Comparison of ENCODE assay signal across 1 cellular context in the genomic region with DNA sequence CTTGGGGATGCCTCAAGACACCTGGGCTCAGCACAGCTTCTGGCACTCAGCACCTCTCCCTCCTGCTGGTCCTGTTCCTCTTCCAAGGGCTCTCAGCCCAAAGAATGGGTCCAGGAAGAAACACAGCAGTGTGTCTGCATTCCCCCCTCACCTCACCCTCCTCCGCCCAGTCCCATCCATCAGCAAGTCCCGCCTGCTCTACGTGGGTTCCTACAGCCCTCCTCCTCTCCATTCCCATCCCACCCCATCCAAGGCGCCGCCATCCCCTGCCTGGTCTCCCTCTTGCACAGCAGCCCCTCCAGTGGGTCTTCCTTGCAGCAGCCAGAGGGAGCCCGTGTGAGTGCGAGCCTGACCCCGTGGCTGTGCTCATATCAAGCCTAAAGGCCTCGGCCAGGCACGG.
TF ChIP-seq lines count a peak whose summit lies in the region.

No MANE protein-coding gene starts in this region.

TF ChIP-seq in HepG2, 621 proteins besides CTCF, POLR2A, EP300 and RAD21 (continued from another document):
- TF ChIP-seq, protein P1, sequence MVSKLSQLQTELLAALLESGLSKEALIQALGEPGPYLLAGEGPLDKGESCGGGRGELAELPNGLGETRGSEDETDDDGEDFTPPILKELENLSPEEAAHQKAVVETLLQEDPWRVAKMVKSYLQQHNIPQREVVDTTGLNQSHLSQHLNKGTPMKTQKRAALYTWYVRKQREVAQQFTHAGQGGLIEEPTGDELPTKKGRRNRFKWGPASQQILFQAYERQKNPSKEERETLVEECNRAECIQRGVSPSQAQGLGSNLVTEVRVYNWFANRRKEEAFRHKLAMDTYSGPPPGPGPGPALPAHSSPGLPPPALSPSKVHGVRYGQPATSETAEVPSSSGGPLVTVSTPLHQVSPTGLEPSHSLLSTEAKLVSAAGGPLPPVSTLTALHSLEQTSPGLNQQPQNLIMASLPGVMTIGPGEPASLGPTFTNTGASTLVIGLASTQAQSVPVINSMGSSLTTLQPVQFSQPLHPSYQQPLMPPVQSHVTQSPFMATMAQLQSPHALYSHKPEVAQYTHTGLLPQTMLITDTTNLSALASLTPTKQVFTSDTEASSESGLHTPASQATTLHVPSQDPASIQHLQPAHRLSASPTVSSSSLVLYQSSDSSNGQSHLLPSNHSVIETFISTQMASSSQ (IDR thresholded peaks at IDR 0.05; ENCODE audit: low read depth): no peak
- TF ChIP-seq, protein P1 (CRISPR knock-in tag; IDR thresholded peaks at IDR 0.05; ENCODE audit: borderline replicate concordance): no peak
